In genomic region chr5:149773245-149774095, GRCh38 we compare ENCODE assay signal across 21 cellular contexts. TPM values are rescaled to one million over a fixed set of nuclear protein-coding genes. Genes with fewer than 3 reads are reported as not detected.
DNase-seq lines count a peak whose midpoint lies in the region; ATAC-seq and TF ChIP-seq lines count a peak whose summit lies in the region.
"Had no signal": no experiment of that assay in that cellular context is flagged by ENCODE, and none has a peak within 500 bp of the region (broad histone marks: within the 10 kb centered on the region; RNA-seq: fewer than 3 reads in every experiment).

No MANE protein-coding gene starts in this region.

- H3K27me3 ChIP-seq in colonic mucosa: no peaks in the 10 kb centered on the region
- H3K27me3 ChIP-seq in skeletal muscle tissue (ENCODE audit: control insufficient read depth in 3 of 3, insufficient read depth in 3 of 3, low read length in 3 of 3): no peaks in the 10 kb centered on the region
- H3K27me3 ChIP-seq: stomach, upper lobe of left lung had no signal

- intact Hi-C loops in colonic mucosa (cut with DNase I): no loop called here
- intact Hi-C loops in mucosa of descending colon (cut with DNase I, micrococcal nuclease): loop anchor here in 1 of 2 donors (10.0 kb wide), 1 partner anchor 51 kb away; no protein-coding TSS in a partner anchor

- H3K4me1 ChIP-seq in colonic mucosa (peaks cover 41% of the 10 kb centered on the region), mucosa of descending colon (ENCODE audit: low read depth) (peaks cover 71% of the 10 kb centered on the region), skeletal muscle tissue (ENCODE audit: control insufficient read depth in 3 of 3, insufficient read depth in 3 of 3, low read length in 3 of 3) (peaks cover 46 to 83% (median 75%) of the 10 kb centered on the region in 3 donors)

- H3K9ac ChIP-seq in colonic mucosa (ENCODE audit: low read depth in 2 of 2, low read length in 2 of 2) (peak overlapping the region in 1 of 2 donors; percentile 77), skeletal muscle tissue (ENCODE audit: low read depth in 1 of 3, low read length in 3 of 3) (peak overlapping the region in 2 of 3 donors; percentile 14 to 54)

- ATAC-seq in mucosa of descending colon (peak; percentile 40), GM18870 (IDR thresholded peaks at IDR 0.05; ENCODE audit: unreplicated experiment) (no peak)
- ATAC-seq: T-cell had no signal

- H3K4me3 ChIP-seq in colonic mucosa (no peak overlapping the region), mucosa of descending colon (no peak overlapping the region), skeletal muscle tissue (ENCODE audit: low read length in 3 of 3) (no peak overlapping the region)
- H3K4me3 ChIP-seq: coronary artery, stomach, upper lobe of left lung had no signal

- DNase-seq in NCI-H146 (lab: John Stamatoyannopoulos, UW): peak; percentile 25
- DNase-seq in NCI-H146 treated with DMSO at 0.1 percent for 48 hours (lab: John Stamatoyannopoulos, UW; ENCODE audit: unreplicated experiment): no peak
- no peak for DNase-seq in colonic mucosa
- peak in 2 of 3 donors; percentile 62 to 63 for DNase-seq in mucosa of descending colon
- no peak for DNase-seq in caudate nucleus (lab: John Stamatoyannopoulos, UW)
- DNase-seq in iPS-NIHi11 (ENCODE audit: low spot score): no peak
- DNase-seq: activated CD4-positive, alpha-beta T cell treated with anti-CD3 and anti-CD28 coated beads for 4 hours; DMS53; hypothalamus; mesendoderm; NCI-H1092; NCI-H2081; NCI-H510A treated with DMSO at 0.1 percent for 48 hours; SIG-M5; stomach; T-cell had no signal

- H3K36me3 ChIP-seq in colonic mucosa (no peaks in the 10 kb centered on the region), mucosa of descending colon (ENCODE audit: low read depth) (no peaks in the 10 kb centered on the region), skeletal muscle tissue (ENCODE audit: control insufficient read depth in 3 of 3, insufficient read depth in 3 of 3, low read length in 3 of 3) (peaks cover 0 to 3% (median 0%) of the 10 kb centered on the region in 3 donors)
- H3K36me3 ChIP-seq: upper lobe of left lung had no signal

- H3K9me3 ChIP-seq in colonic mucosa: no peaks in the 10 kb centered on the region
- H3K9me3 ChIP-seq in mucosa of descending colon: no peaks in the 10 kb centered on the region
- no peaks in the 10 kb centered on the region for H3K9me3 ChIP-seq in skeletal muscle tissue (ENCODE audit: control insufficient read depth in 3 of 3, low read length in 3 of 3)

- TF ChIP-seq CTCF in colonic mucosa (IDR thresholded peaks at IDR 0.05) (no peak), mucosa of descending colon (IDR thresholded peaks at IDR 0.05) (no peak)

- H3K27ac ChIP-seq in colonic mucosa (peak overlapping the region; percentile 49), skeletal muscle tissue (ENCODE audit: low read depth, low read length) (no peak overlapping the region), caudate nucleus (ENCODE audit: low read depth, low read length) (no peak overlapping the region)
- H3K27ac ChIP-seq: 22Rv1, coronary artery, upper lobe of left lung had no signal

RNA-seq across cellular contexts. Expression of gene PPARGC1B, which starts 43.4 kb away (rescaled TPM):
- total RNA-seq in colonic mucosa (10 to 100 TPM; 13.9 to 41.8 TPM), mucosa of descending colon (10 to 100 TPM; 42.2 to 46.4 (median 44.4) TPM), skeletal muscle tissue (4.2 TPM)

Comparison
In these comparisons a context has a peak if more than half of its experiments do, and no peak if none do; other contexts are left out.
1. DNase-seq: peak in NCI-H146 (single experiment) and mucosa of descending colon (2 of 3); none in NCI-H146 treated with DMSO at 0.1 percent for 48 hours (single experiment), colonic mucosa (single experiment), caudate nucleus (0 of 61) and iPS-NIHi11 (single experiment).